In the genomic region with DNA sequence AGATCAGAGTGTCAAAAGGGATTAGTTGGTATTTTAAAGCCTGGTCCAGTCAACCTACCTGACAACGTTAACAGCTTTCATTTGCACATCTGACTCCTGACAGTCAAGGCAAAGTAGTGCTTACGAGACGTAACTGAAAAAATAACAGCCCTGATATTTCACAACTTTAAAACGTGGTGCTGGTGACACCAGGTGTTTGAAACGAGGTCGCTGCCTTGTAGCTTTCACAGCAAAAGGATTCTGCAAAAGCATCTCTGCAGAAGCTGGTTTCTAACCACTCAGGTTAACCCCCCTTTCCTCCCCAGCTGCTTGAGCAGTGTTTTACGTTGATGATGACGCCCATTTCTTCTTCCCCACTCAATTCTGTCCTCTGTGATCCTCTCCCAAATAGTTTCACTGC, we compare ENCODE assay signal across 22 cellular contexts.
"Had no signal": no experiment of that assay in that cellular context is flagged by ENCODE, and none has a peak within 500 bp of the region (broad histone marks: within the 10 kb centered on the region; RNA-seq: fewer than 3 reads in every experiment).

No MANE protein-coding gene starts in this region.

- FAIRE-seq: endometrium, kidney had no signal

- H3K4me1 Mint-ChIP-seq: activated B cell treated with CpG ODN at 0.5 μM for 24 hours had no signal

- H3K4me3 ChIP-seq: colonic mucosa, left ventricle myocardium inferior, psoas muscle, skin epidermis, thoracic aorta, upper lobe of right lung had no signal

- H3K9me3 ChIP-seq: colonic mucosa, psoas muscle, upper lobe of right lung had no signal

- ATAC-seq: psoas muscle, right cardiac atrium, upper lobe of right lung had no signal

- H3K27me3 Mint-ChIP-seq: activated B cell treated with CpG ODN at 0.5 μM for 24 hours; activated CD4-positive, alpha-beta memory T cell treated with anti-CD3 and anti-CD28 coated beads for 36 hours; central memory CD8-positive, alpha-beta T cell had no signal

- H3K4me3 Mint-ChIP-seq: activated B cell treated with CpG ODN at 0.5 μM for 24 hours; activated CD4-positive, alpha-beta memory T cell treated with anti-CD3 and anti-CD28 coated beads for 36 hours; activated naive CD4-positive, alpha-beta T cell treated with anti-CD3 and anti-CD28 coated beads for 36 hours; central memory CD8-positive, alpha-beta T cell; neural crest cell had no signal

- H3K4me1 ChIP-seq: colonic mucosa, left ventricle myocardium inferior, psoas muscle, upper lobe of right lung had no signal

- H3K36me3 ChIP-seq: colonic mucosa, left ventricle myocardium inferior, thoracic aorta, upper lobe of right lung had no signal

- H3K9me3 Mint-ChIP-seq: activated B cell treated with CpG ODN at 0.5 μM for 24 hours; activated CD4-positive, alpha-beta memory T cell treated with anti-CD3 and anti-CD28 coated beads for 36 hours; activated T-helper 2 cell treated with anti-CD3 and anti-CD28 coated beads, Interferon-gamma antibody, Interleukin-2, Interleukin-4, amounts not matched to agents 10 μg/mL and 5 μg/mL and 100 μg/mL, durations not matched to agents 14 hours and 24 hours and 36 hours; central memory CD8-positive, alpha-beta T cell had no signal

- H3K27ac ChIP-seq: colonic mucosa, left ventricle myocardium inferior, psoas muscle, skin epidermis, thoracic aorta, upper lobe of right lung had no signal

- H3K27me3 ChIP-seq: colonic mucosa, upper lobe of right lung had no signal

- DNase-seq: activated B cell treated with CpG ODN at 0.5 μM for 24 hours; activated CD4-positive, alpha-beta memory T cell treated with anti-CD3 and anti-CD28 coated beads for 36 hours; activated CD4-positive, alpha-beta T cell treated with anti-CD3 and anti-CD28 coated beads for 4 hours; activated naive CD4-positive, alpha-beta T cell treated with anti-CD3 and anti-CD28 coated beads for 36 hours; activated T-cell treated with anti-CD3 and anti-CD28 coated beads, Interleukin-2, amount 50 U/mL, for 1 hour; aorta; colonic mucosa; erythroblast; foreskin melanocyte; kidney; left ventricle myocardium inferior; psoas muscle; right cardiac atrium; stimulated activated CD4-positive, alpha-beta T cell treated with anti-CD3 and anti-CD28 coated beads, Interleukin-4, amount 100 ng/mL, for 1 hour; T-helper 9 cell; upper lobe of right lung had no signal

- H3K27ac Mint-ChIP-seq: activated B cell treated with CpG ODN at 0.5 μM for 24 hours; activated CD4-positive, alpha-beta memory T cell treated with anti-CD3 and anti-CD28 coated beads for 36 hours; activated naive CD4-positive, alpha-beta T cell treated with anti-CD3 and anti-CD28 coated beads for 36 hours; activated T-helper 2 cell treated with anti-CD3 and anti-CD28 coated beads, Interferon-gamma antibody, Interleukin-2, Interleukin-4, amounts not matched to agents 10 μg/mL and 5 μg/mL and 100 μg/mL, durations not matched to agents 14 hours and 24 hours and 36 hours had no signal
